In the genomic region with DNA sequence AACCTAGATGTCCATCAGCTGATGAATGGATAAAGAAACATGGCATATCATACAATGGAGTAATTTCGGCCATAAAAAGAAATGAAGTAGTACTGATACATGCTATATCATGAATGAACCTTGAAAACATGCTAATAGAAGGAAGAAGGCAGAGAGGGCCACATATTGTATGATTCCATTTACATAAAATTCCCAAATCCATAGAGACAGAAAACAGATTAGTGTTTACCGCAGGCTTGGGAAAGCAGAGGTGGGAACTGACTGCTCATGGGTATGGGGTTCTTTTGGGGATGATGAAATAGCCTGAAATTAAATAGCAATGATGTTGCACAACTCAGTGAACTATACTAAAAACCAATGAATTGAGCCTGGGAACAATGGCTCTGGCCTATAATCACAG, we compare ENCODE assay signal across 18 cellular contexts. TPM values are rescaled to one million over a fixed set of nuclear protein-coding genes. Genes with fewer than 3 reads are reported as not detected.
DNase-seq lines count a peak whose midpoint lies in the region; ATAC-seq and TF ChIP-seq lines count a peak whose summit lies in the region.
"Had no signal": no experiment of that assay in that cellular context is flagged by ENCODE, and none has a peak within 500 bp of the region (broad histone marks: within the 10 kb centered on the region; RNA-seq: fewer than 3 reads in every experiment).

No MANE protein-coding gene starts in this region.

- intact Hi-C loops in HCT116 (cut with micrococcal nuclease): no loop called here
- intact Hi-C loops in activated CD4-positive, alpha-beta memory T cell treated with anti-CD3 and anti-CD28 coated beads for 36 hours (cut with micrococcal nuclease): no loop called here

- no peak for ATAC-seq in HCT116
- no peak for ATAC-seq in GM21367 (IDR thresholded peaks at IDR 0.05; ENCODE audit: unreplicated experiment)
- ATAC-seq: Panc1, Right ventricle myocardium inferior had no signal

- H3K9ac ChIP-seq in HCT116 (ENCODE audit: low read length): no peak overlapping the region
- H3K9ac ChIP-seq: BLaER1 had no signal

- CTCF ChIA-PET in HCT116 (lab: Charles Lee): no interaction called here
- CTCF ChIA-PET in activated CD4-positive, alpha-beta memory T cell treated with anti-CD3 and anti-CD28 coated beads for 36 hours (lab: Charles Lee): no interaction called here

- H3K27me3 ChIP-seq in HCT116 (ENCODE audit: insufficient read depth, low read length): no peaks in the 10 kb centered on the region
- H3K27me3 ChIP-seq: BLaER1 had no signal

- TF ChIP-seq CTCF in HCT116 (IDR thresholded peaks at IDR 0.05 in 2 of 3, conservative IDR thresholded peaks at IDR 0.05 in 1 of 3; ENCODE audit: borderline replicate concordance in 1 of 3, insufficient read depth in 1 of 3, low read depth in 2 of 3, low read length in 2 of 3) (no peak), NB4 (IDR thresholded peaks at IDR 0.05; ENCODE audit: low read depth, low read length) (no peak)

- no peak overlapping the region for H3K27ac Mint-ChIP-seq in activated CD4-positive, alpha-beta memory T cell treated with anti-CD3 and anti-CD28 coated beads for 36 hours

- no peak for TF ChIP-seq POLR2A in HCT116 (IDR thresholded peaks at IDR 0.05; ENCODE audit: borderline replicate concordance, extremely low read depth, insufficient read depth, insufficient read length)
- no peak for TF ChIP-seq POLR2A in NB4 (IDR thresholded peaks at IDR 0.05; ENCODE audit: extremely low read depth, insufficient read length)

- H4K20me1 ChIP-seq in HCT116 (ENCODE audit: insufficient read depth): no peaks in the 10 kb centered on the region
- H4K20me1 ChIP-seq: BLaER1 had no signal

- BruUV-seq in HCT116 (replicated peaks; lab: Mats Ljungman, UMichigan): no TSS peak

- H3K79me2 ChIP-seq in HCT116 (ENCODE audit: insufficient read depth, low read length): no peaks in the 10 kb centered on the region

- no peaks in the 10 kb centered on the region for H3K36me3 ChIP-seq in HCT116 (ENCODE audit: control insufficient read depth in 1 of 2, insufficient read depth in 2 of 2, low read length in 2 of 2)

- H3K4me1 ChIP-seq in HCT116 (ENCODE audit: control insufficient read depth in 1 of 2, insufficient read depth in 2 of 2, low read length in 2 of 2): no peaks in the 10 kb centered on the region

- H3K9me2 ChIP-seq in HCT116 (ENCODE audit: insufficient read depth): no peaks in the 10 kb centered on the region

- no peak overlapping the region for H2AFZ ChIP-seq in HCT116 (ENCODE audit: low read depth, low read length, poor library complexity, severe bottlenecking)

- RAD21 ChIA-PET in HCT116 (lab: Charles Lee; ENCODE audit: low non-redundant PET in 1 of 2, low total read pairs in 2 of 2, uncharacterized antibody in 2 of 2, unreplicated experiment in 2 of 2): no interaction called here

- H3K4me3 ChIP-seq in HCT116 (replicated peaks in 1 of 2; ENCODE audit: low read depth in 1 of 2, low read length in 2 of 2) (no peak overlapping the region), NB4 (ENCODE audit: low read depth, low read length) (no peak overlapping the region), skeletal muscle cell (ENCODE audit: low read depth, low read length) (no peak overlapping the region)
- H3K4me3 ChIP-seq: BLaER1, SK-N-MC had no signal

- no peak overlapping the region for H3K4me2 ChIP-seq in HCT116 (ENCODE audit: low read length)
- H3K4me2 ChIP-seq: BLaER1 had no signal

- DNase-seq in HCT116 (ENCODE audit: low read depth, low spot score): no peak
- peak; percentile 25 for DNase-seq in NB4 (ENCODE audit: low read depth)
- peak; percentile 22 for DNase-seq in fibroblast of gingiva (ENCODE audit: low read depth)
- DNase-seq in skeletal muscle cell (ENCODE audit: low read depth): peak; percentile 6
- DNase-seq in NCI-H446 treated with DMSO at 0.1 percent for 48 hours (lab: John Stamatoyannopoulos, UW): no peak
- no peak for DNase-seq in activated CD4-positive, alpha-beta memory T cell treated with anti-CD3 and anti-CD28 coated beads for 36 hours
- DNase-seq: CD8-positive, alpha-beta memory T cell; Karpas-422; NCI-H1048; NCI-H1694; NCI-H345; NCI-H69; NK-92 treated with Interleukin-12 subunit alpha and Interleukin-12 subunit beta, amount 100 ng/mL, for 24 hours had no signal

- H3K27me3 Mint-ChIP-seq in activated CD4-positive, alpha-beta memory T cell treated with anti-CD3 and anti-CD28 coated beads for 36 hours: no peaks in the 10 kb centered on the region
- H3K27me3 Mint-ChIP-seq: CD8-positive, alpha-beta memory T cell had no signal

- H3K36me3 Mint-ChIP-seq in activated CD4-positive, alpha-beta memory T cell treated with anti-CD3 and anti-CD28 coated beads for 36 hours: peaks cover 18% of the 10 kb centered on the region

- TF ChIP-seq RAD21 in HCT116 (IDR thresholded peaks at IDR 0.05; ENCODE audit: low read depth): no peak

- no peak overlapping the region for H3K4me3 Mint-ChIP-seq in activated CD4-positive, alpha-beta memory T cell treated with anti-CD3 and anti-CD28 coated beads for 36 hours
- H3K4me3 Mint-ChIP-seq: CD8-positive, alpha-beta memory T cell had no signal

- no peak overlapping the region for H3K27ac ChIP-seq in HCT116 (ENCODE audit: low read depth, low read length)
- H3K27ac ChIP-seq: BLaER1, SK-N-MC had no signal

- POLR2A ChIA-PET in HCT116 (lab: Charles Lee): no interaction called here
- POLR2A ChIA-PET in activated CD4-positive, alpha-beta memory T cell treated with anti-CD3 and anti-CD28 coated beads for 36 hours (lab: Charles Lee): no interaction called here

- H3K4me1 Mint-ChIP-seq in activated CD4-positive, alpha-beta memory T cell treated with anti-CD3 and anti-CD28 coated beads for 36 hours (ENCODE audit: low read depth): no peaks in the 10 kb centered on the region
- H3K4me1 Mint-ChIP-seq: CD8-positive, alpha-beta memory T cell had no signal

- H3K9me3 ChIP-seq in HCT116 (ENCODE audit: control insufficient read depth in 1 of 2, insufficient read depth in 1 of 2, low read depth in 1 of 2, low read length in 2 of 2): no peaks in the 10 kb centered on the region
- H3K9me3 ChIP-seq: BLaER1 had no signal

- H3K9me3 Mint-ChIP-seq in activated CD4-positive, alpha-beta memory T cell treated with anti-CD3 and anti-CD28 coated beads for 36 hours: no peaks in the 10 kb centered on the region
- H3K9me3 Mint-ChIP-seq: CD8-positive, alpha-beta memory T cell had no signal

TF ChIP-seq in HCT116, 20 proteins besides CTCF, POLR2A, EP300 and RAD21:
- TF ChIP-seq CEBPB (IDR thresholded peaks at IDR 0.05; ENCODE audit: low read depth) (peak; percentile 64), FOSL1 (IDR thresholded peaks at IDR 0.05; ENCODE audit: low read depth) (no peak), EGR1 (IDR thresholded peaks at IDR 0.05; ENCODE audit: low read depth) (no peak)

RNA-seq across cellular contexts. Expression of a gene that starts 58.3 kb away (rescaled TPM):
- 7.6 TPM for total RNA-seq in HCT116 (2021; ENCODE audit: unreplicated experiment)
- 3.1 and 4.1 TPM in 2 replicates for polyA plus RNA-seq in HCT116 (2012)
- total RNA-seq in activated CD4-positive, alpha-beta memory T cell treated with anti-CD3 and anti-CD28 coated beads for 36 hours: 1 to 10 TPM; 7.8 to 8.9 TPM

RNA-seq across cellular contexts. Expression of a gene that starts 58.4 kb away (rescaled TPM):
- 19.0 TPM for total RNA-seq in HCT116 (2021; ENCODE audit: unreplicated experiment)
- 4.7 and 6.8 TPM in 2 replicates for polyA plus RNA-seq in HCT116 (2012)
- total RNA-seq in activated CD4-positive, alpha-beta memory T cell treated with anti-CD3 and anti-CD28 coated beads for 36 hours: 10 to 100 TPM; 28.4 to 30.8 TPM

Comparison
In these comparisons a context has a peak if more than half of its experiments do, and no peak if none do; other contexts are left out.
1. DNase-seq: peak in NB4 (single experiment), fibroblast of gingiva (single experiment) and skeletal muscle cell (single experiment); none in HCT116 (single experiment), NCI-H446 treated with DMSO at 0.1 percent for 48 hours (single experiment) and activated CD4-positive, alpha-beta memory T cell treated with anti-CD3 and anti-CD28 coated beads for 36 hours (single experiment).